In genomic region chr18:74509856-74510769, GRCh38 we compare ENCODE assay signal across 19 cellular contexts. TPM values are rescaled to one million over a fixed set of nuclear protein-coding genes. Genes with fewer than 3 reads are reported as not detected.
"Had no signal": no experiment of that assay in that cellular context is flagged by ENCODE, and none has a peak within 500 bp of the region (broad histone marks: within the 10 kb centered on the region; RNA-seq: fewer than 3 reads in every experiment).

No MANE protein-coding gene starts in this region.

- H3K27me3 ChIP-seq: body of pancreas, colonic mucosa, gastrocnemius medialis had no signal

- DNase-seq: activated CD4-positive, alpha-beta T cell treated with anti-CD3 and anti-CD28 coated beads, Interleukin-2, amount 50 U/mL, for 1 hour; activated CD8-positive, alpha-beta memory T cell treated with anti-CD3 and anti-CD28 coated beads, Interleukin-2, amount 50 U/mL, for 4 hours; activated T-cell treated with anti-CD3 and anti-CD28 coated beads, Interleukin-2, amount 50 U/mL, for 4 hours; amniotic stem cell; central memory CD4-positive, alpha-beta T cell; colonic mucosa; gastrocnemius medialis; mesenchymal stem cell; naive thymus-derived CD4-positive, alpha-beta T cell; stimulated activated naive CD4-positive, alpha-beta T cell; T-helper 1 cell; T1000 had no signal

- H3K9me3 ChIP-seq: body of pancreas, colonic mucosa, gastrocnemius medialis had no signal

- H3K4me1 ChIP-seq: colonic mucosa, gastrocnemius medialis had no signal

- H3K27ac ChIP-seq: colonic mucosa, gastrocnemius medialis had no signal

- ATAC-seq: activated naive CD4-positive, alpha-beta T cell treated with anti-CD3 and anti-CD28 coated beads, Interleukin-2, amount 50 U/mL, for 72 hours; activated T-cell treated with anti-CD3 and anti-CD28 coated beads, Interleukin-2, amount 50 U/mL, for 4 hours; body of pancreas; esophagus mucosa; gastrocnemius medialis; naive thymus-derived CD4-positive, alpha-beta T cell had no signal

- H3K4me3 ChIP-seq: body of pancreas, colonic mucosa, gastrocnemius medialis had no signal

RNA-seq across cellular contexts. Expression of gene CNDP1, which starts 24.2 kb away (rescaled TPM):
- total RNA-seq: esophagus mucosa, gastrocnemius medialis, kidney epithelial cell, osteocyte, pulmonary artery endothelial cell had no signal

RNA-seq across cellular contexts. Expression of gene DIPK1C, which starts 53.0 kb away (rescaled TPM):
- total RNA-seq: activated naive CD4-positive, alpha-beta T cell treated with anti-CD3 and anti-CD28 coated beads, Interleukin-2, amount 50 U/mL, for 72 hours; activated T-cell treated with anti-CD3 and anti-CD28 coated beads, Interleukin-2, amount 50 U/mL, for 4 hours; body of pancreas; esophagus mucosa; kidney epithelial cell; naive thymus-derived CD4-positive, alpha-beta T cell; osteocyte; pulmonary artery endothelial cell; subcutaneous adipose tissue had no signal
